Comparison of ENCODE assay signal across 9 cellular contexts in the genomic region with DNA sequence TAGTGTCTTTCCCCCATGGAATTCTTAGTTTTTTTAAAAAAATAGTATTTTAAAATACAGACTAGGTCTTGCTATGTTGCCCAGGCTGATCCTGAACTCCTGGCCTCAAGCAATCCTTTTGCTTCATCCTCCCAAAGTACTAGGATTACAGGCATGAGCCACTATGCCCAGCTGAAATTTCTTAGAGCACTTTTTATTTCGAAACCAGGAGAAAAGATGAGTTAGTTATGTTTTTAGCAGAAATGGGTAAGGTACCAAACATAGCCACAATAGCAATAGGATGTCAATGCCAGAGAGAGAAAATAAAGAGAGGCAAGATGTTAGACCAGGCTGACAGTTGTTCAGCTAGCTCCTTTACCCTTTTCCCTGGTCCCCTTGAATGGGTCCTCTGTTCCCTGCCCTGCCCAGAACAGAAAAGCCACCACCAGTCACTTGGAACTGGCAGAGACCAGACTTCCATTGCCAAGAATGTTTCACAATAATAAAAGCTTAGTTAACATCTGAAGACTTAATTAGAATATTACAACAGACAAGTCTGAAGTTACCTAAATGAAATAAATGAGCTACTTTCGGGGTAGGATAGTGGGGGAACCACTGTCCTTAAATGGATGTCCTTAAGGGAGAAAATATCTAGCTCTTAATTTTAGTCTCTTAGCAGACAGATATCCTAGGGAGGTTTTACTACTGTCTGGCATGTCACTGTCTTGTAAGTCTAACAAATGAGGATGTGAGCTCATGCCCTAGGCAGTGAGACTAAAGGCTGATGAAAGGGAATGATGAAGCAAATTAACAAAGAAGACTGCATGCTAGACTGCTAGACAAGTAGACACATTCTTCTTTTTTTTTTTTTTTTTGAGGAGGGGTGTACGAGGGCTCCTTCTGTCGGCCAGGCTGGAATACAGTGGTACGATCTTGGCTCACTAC. TPM values are rescaled to one million over a fixed set of nuclear protein-coding genes. Genes with fewer than 3 reads are reported as not detected.
A peak's percentile ranks its signal among the peaks of the same experiment; 100 is the strongest.
DNase-seq lines count a peak whose midpoint lies in the region; ATAC-seq and TF ChIP-seq lines count a peak whose summit lies in the region.
"Had no signal": no experiment of that assay in that cellular context is flagged by ENCODE, and none has a peak within 500 bp of the region (broad histone marks: within the 10 kb centered on the region; RNA-seq: fewer than 3 reads in every experiment).

No MANE protein-coding gene starts in this region.

- H3K4me3 ChIP-seq in astrocyte of the spinal cord (ENCODE audit: low read depth, low read length) (no peak overlapping the region), thoracic aorta (no peak overlapping the region)

- DNase-seq in Kasumi-1 (lab: John Stamatoyannopoulos, UW) (peak; percentile 23 to 25), astrocyte of the spinal cord (ENCODE audit: low read depth, low spot score) (peak; percentile 50), inferior parietal cortex (ENCODE audit: extremely low spot score) (peak; percentile 59), thoracic aorta (ENCODE audit: low spot score) (no peak), RPMI8226 (no peak)
- no peak for DNase-seq in stimulated activated effector memory CD8-positive, alpha-beta T cell treated with anti-CD3 and anti-CD28 coated beads, Interleukin-12 subunit alpha, Interleukin-12 subunit beta, amount 100 ng/mL, for 72 hours (ENCODE audit: low spot score in 2 of 2)

- peaks cover 40 to 57% of the 10 kb centered on the region in 2 donors for H3K4me1 ChIP-seq in thoracic aorta (ENCODE audit: control insufficient read depth in 1 of 2, low read depth in 2 of 2)
- H3K4me1 ChIP-seq: parathyroid adenoma had no signal

- ATAC-seq in thoracic aorta (ENCODE audit: insufficient number of reproducible peaks, low FRiP score, low read depth), result peak; percentile 51
- no peak for ATAC-seq in HG02678 (IDR thresholded peaks at IDR 0.05; ENCODE audit: unreplicated experiment)
- ATAC-seq in HG03457 (IDR thresholded peaks at IDR 0.05; ENCODE audit: unreplicated experiment), result no peak
- no peak for ATAC-seq in stimulated activated effector memory CD8-positive, alpha-beta T cell treated with anti-CD3 and anti-CD28 coated beads, Interleukin-12 subunit alpha, Interleukin-12 subunit beta, amount 100 ng/mL, for 72 hours

- no peak overlapping the region for H3K27ac Mint-ChIP-seq in stimulated activated effector memory CD8-positive, alpha-beta T cell treated with anti-CD3 and anti-CD28 coated beads, Interleukin-12 subunit alpha, Interleukin-12 subunit beta, amount 100 ng/mL, for 72 hours

- H3K27me3 ChIP-seq in thoracic aorta (replicated peaks; ENCODE audit: insufficient read depth), result no peaks in the 10 kb centered on the region

- H3K9me3 ChIP-seq in thoracic aorta, result no peaks in the 10 kb centered on the region

- H3K4me3 Mint-ChIP-seq in stimulated activated effector memory CD8-positive, alpha-beta T cell treated with anti-CD3 and anti-CD28 coated beads, Interleukin-12 subunit alpha, Interleukin-12 subunit beta, amount 100 ng/mL, for 72 hours, result no peak overlapping the region

- no peaks in the 10 kb centered on the region for H3K9me3 Mint-ChIP-seq in stimulated activated effector memory CD8-positive, alpha-beta T cell treated with anti-CD3 and anti-CD28 coated beads, Interleukin-12 subunit alpha, Interleukin-12 subunit beta, amount 100 ng/mL, for 72 hours

- no peaks in the 10 kb centered on the region for H3K36me3 Mint-ChIP-seq in stimulated activated effector memory CD8-positive, alpha-beta T cell treated with anti-CD3 and anti-CD28 coated beads, Interleukin-12 subunit alpha, Interleukin-12 subunit beta, amount 100 ng/mL, for 72 hours

- in situ Hi-C loops in astrocyte of the spinal cord (cut with HindIII; ENCODE audit: low sequenced_read_pairs), result no loop called here

- no peaks in the 10 kb centered on the region for H3K36me3 ChIP-seq in thoracic aorta

- H3K4me1 Mint-ChIP-seq in stimulated activated effector memory CD8-positive, alpha-beta T cell treated with anti-CD3 and anti-CD28 coated beads, Interleukin-12 subunit alpha, Interleukin-12 subunit beta, amount 100 ng/mL, for 72 hours, result peaks cover 4% of the 10 kb centered on the region

- H3K27ac ChIP-seq in thoracic aorta, result peak overlapping the region; percentile 2 to 69
- H3K27ac ChIP-seq: parathyroid adenoma had no signal

- TF ChIP-seq CTCF in astrocyte of the spinal cord (IDR thresholded peaks at IDR 0.05; ENCODE audit: low read depth, low read length), result no peak
- TF ChIP-seq CTCF in thoracic aorta (IDR thresholded peaks at IDR 0.05), result no peak

RNA-seq across cellular contexts. Expression of a gene that starts 54.2 kb away (rescaled TPM):
- 10 to 100 TPM; 23.6 to 62.4 TPM for total RNA-seq in thoracic aorta

Comparison
In these comparisons a context has a peak if more than half of its experiments do, and no peak if none do; other contexts are left out.
1. DNase-seq: peak in Kasumi-1 (2 of 2), astrocyte of the spinal cord (single experiment) and inferior parietal cortex (single experiment); none in thoracic aorta (single experiment), RPMI8226 (single experiment) and stimulated activated effector memory CD8-positive, alpha-beta T cell treated with anti-CD3 and anti-CD28 coated beads, Interleukin-12 subunit alpha, Interleukin-12 subunit beta, amount 100 ng/mL, for 72 hours (0 of 2).